1 cellular context compared by ENCODE assay signal in genomic region chr17:37358830-37359681, GRCh38.
TF ChIP-seq lines count a peak whose summit lies in the region.

No MANE protein-coding gene starts in this region.

TF ChIP-seq in HCT116, 20 proteins besides CTCF, POLR2A, EP300 and RAD21 (continued from another document):
- TF ChIP-seq REST (IDR thresholded peaks at IDR 0.05; ENCODE audit: low read depth) (no peak), POLR2AphosphoS5 (IDR thresholded peaks at IDR 0.05; ENCODE audit: low read depth, low read length) (peak; percentile 76), ZNF274 (IDR thresholded peaks at IDR 0.05; ENCODE audit: low read depth, low read length) (no peak), CBX3 (IDR thresholded peaks at IDR 0.05; ENCODE audit: low read depth) (no peak), SP1 (IDR thresholded peaks at IDR 0.05; ENCODE audit: low read depth) (peak; percentile 64), SRF (IDR thresholded peaks at IDR 0.05; ENCODE audit: low read depth) (no peak), EZH2phosphoT487 (IDR thresholded peaks at IDR 0.05; ENCODE audit: borderline replicate concordance) (no peak), TCF7L2 (IDR thresholded peaks at IDR 0.05; ENCODE audit: borderline replicate concordance, extremely low read depth, insufficient read depth, insufficient read length) (peak; percentile 11), JUND (IDR thresholded peaks at IDR 0.05) (no peak), EGR1 (IDR thresholded peaks at IDR 0.05; ENCODE audit: low read depth) (no peak), CEBPB (IDR thresholded peaks at IDR 0.05; ENCODE audit: low read depth) (no peak), ATF3 (IDR thresholded peaks at IDR 0.05) (no peak), SIN3A (IDR thresholded peaks at IDR 0.05; ENCODE audit: low read depth) (peak; percentile 50; the same call in 1 of the 2 replicates)
